Comparison of ENCODE assay signal across 13 cellular contexts in the genomic region with DNA sequence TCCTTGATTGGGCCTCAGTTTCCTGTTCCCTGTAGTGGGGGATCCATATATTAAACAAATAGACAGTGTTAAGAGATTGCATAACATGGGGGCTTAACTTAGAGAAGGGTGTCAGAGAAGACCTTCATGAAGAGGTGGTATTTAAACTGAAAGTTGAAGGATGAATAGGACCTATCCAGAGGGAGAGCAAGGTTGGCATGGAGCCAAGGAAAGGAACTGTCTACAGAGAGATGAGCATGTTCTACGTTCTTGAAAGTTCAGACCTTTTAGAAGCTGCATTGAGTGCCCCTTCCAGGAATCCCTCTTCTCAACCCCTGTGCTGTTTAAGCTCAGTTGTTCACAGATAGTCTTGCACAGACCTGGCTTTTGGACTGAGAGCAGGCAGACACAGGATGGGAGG. TPM values are rescaled to one million over a fixed set of nuclear protein-coding genes. Genes with fewer than 3 reads are reported as not detected.
DNase-seq lines count a peak whose midpoint lies in the region; ATAC-seq and TF ChIP-seq lines count a peak whose summit lies in the region.
"Had no signal": no experiment of that assay in that cellular context is flagged by ENCODE, and none has a peak within 500 bp of the region (broad histone marks: within the 10 kb centered on the region; RNA-seq: fewer than 3 reads in every experiment).

No MANE protein-coding gene starts in this region.

- no peak for ATAC-seq in right cardiac atrium
- ATAC-seq in activated CD8-positive, alpha-beta T cell treated with anti-CD3 and anti-CD28 coated beads for 36 hours, result no peak

- POLR2A ChIA-PET in activated CD8-positive, alpha-beta T cell treated with anti-CD3 and anti-CD28 coated beads for 36 hours (lab: Charles Lee), result interaction anchor here (0.7 to 3.5 kb wide), 2 partner anchors 16 to 25 kb away, joined by 3 to 16 read pairs; a partner anchor contains a TSS

- TF ChIP-seq EP300 in suprapubic skin (IDR thresholded peaks at IDR 0.05), result no peak

- H3K4me1 ChIP-seq in right cardiac atrium (ENCODE audit: control insufficient read depth, insufficient read depth, low read length), result peaks cover 5% of the 10 kb centered on the region
- peaks cover 0 to 23% of the 10 kb centered on the region in 2 donors for H3K4me1 ChIP-seq in right atrium auricular region
- peaks cover 37% of the 10 kb centered on the region for H3K4me1 ChIP-seq in suprapubic skin

- H3K9me3 Mint-ChIP-seq in activated CD8-positive, alpha-beta T cell treated with anti-CD3 and anti-CD28 coated beads for 36 hours, result no peaks in the 10 kb centered on the region
- H3K9me3 Mint-ChIP-seq in immature natural killer cell, result no peaks in the 10 kb centered on the region
- H3K9me3 Mint-ChIP-seq: memory B cell had no signal

- WGBS in right cardiac atrium, result 4% methylated on average over 1 of the region's 1 CpG
- 8% methylated on average over 1 of the region's 1 CpG for WGBS in suprapubic skin

- peaks cover 27% of the 10 kb centered on the region for H3K4me1 Mint-ChIP-seq in activated CD8-positive, alpha-beta T cell treated with anti-CD3 and anti-CD28 coated beads for 36 hours (ENCODE audit: low read depth)
- H3K4me1 Mint-ChIP-seq in immature natural killer cell, result peaks cover 44 to 45% of the 10 kb centered on the region in 2 donors

- TF ChIP-seq CTCF in right atrium auricular region (IDR thresholded peaks at IDR 0.05) (no peak), suprapubic skin (IDR thresholded peaks at IDR 0.05) (no peak)
- no peak for TF ChIP-seq CTCF in activated CD8-positive, alpha-beta T cell treated with anti-CD3 and anti-CD28 coated beads for 36 hours (IDR thresholded peaks at IDR 0.05)

- H3K27me3 Mint-ChIP-seq in activated CD8-positive, alpha-beta T cell treated with anti-CD3 and anti-CD28 coated beads for 36 hours, result no peaks in the 10 kb centered on the region
- peaks cover 9 to 13% (median 13%) of the 10 kb centered on the region in 3 donors for H3K27me3 Mint-ChIP-seq in immature natural killer cell (ENCODE audit: low read depth in 3 of 3)
- H3K27me3 Mint-ChIP-seq: memory B cell had no signal

- H3K27me3 ChIP-seq in right cardiac atrium (ENCODE audit: control insufficient read depth, insufficient read depth) (no peaks in the 10 kb centered on the region), right atrium auricular region (no peaks in the 10 kb centered on the region), suprapubic skin (no peaks in the 10 kb centered on the region)

- DNase-seq in right cardiac atrium, result no peak
- DNase-seq in right atrium auricular region (ENCODE audit: low spot score), result no peak
- no peak for DNase-seq in activated CD8-positive, alpha-beta T cell treated with anti-CD3 and anti-CD28 coated beads for 36 hours
- DNase-seq in immature natural killer cell, result no peak
- no peak for DNase-seq in suprapubic skin (ENCODE audit: low spot score in 2 of 2)
- DNase-seq in NAMALWA (ENCODE audit: low spot score), result no peak
- no peak for DNase-seq in germinal center (ENCODE audit: low spot score)
- no peak for DNase-seq in AG08396 (ENCODE audit: low spot score)
- DNase-seq: activated gamma-delta T cell; EL; NCI-H2081 treated with DMSO at 0.1 percent for 48 hours; stimulated activated CD4-positive, alpha-beta T cell treated with anti-CD3 and anti-CD28 coated beads, Interleukin-2, amount 100 ng/mL, for 48 hours had no signal

- intact Hi-C loops in right cardiac atrium (cut with DNase I), result no loop called here
- intact Hi-C loops in activated CD8-positive, alpha-beta T cell treated with anti-CD3 and anti-CD28 coated beads for 36 hours (cut with micrococcal nuclease), result loop anchor here (5.0 kb wide), 3 partner anchors 71 to 224 kb away; a partner anchor contains a TSS

- H3K36me3 Mint-ChIP-seq in activated CD8-positive, alpha-beta T cell treated with anti-CD3 and anti-CD28 coated beads for 36 hours (ENCODE audit: low read depth), result peaks cover 43% of the 10 kb centered on the region
- peaks cover 8 to 24% (median 10%) of the 10 kb centered on the region in 3 donors for H3K36me3 Mint-ChIP-seq in immature natural killer cell

- no peak for TF ChIP-seq POLR2A in suprapubic skin (IDR thresholded peaks at IDR 0.05)

- CTCF ChIA-PET in activated CD8-positive, alpha-beta T cell treated with anti-CD3 and anti-CD28 coated beads for 36 hours (lab: Charles Lee), result interaction anchor here (0.6 to 7.0 kb wide), 10 partner anchors 11 to 183 kb away, joined by 3 to 87 read pairs (median 4); a partner anchor contains a TSS

- H3K9me3 ChIP-seq in right cardiac atrium (ENCODE audit: control insufficient read depth, low read length) (no peaks in the 10 kb centered on the region), right atrium auricular region (no peaks in the 10 kb centered on the region), suprapubic skin (no peaks in the 10 kb centered on the region)

- peak overlapping the region; percentile 97 for H3K4me3 Mint-ChIP-seq in activated CD8-positive, alpha-beta T cell treated with anti-CD3 and anti-CD28 coated beads for 36 hours
- peak overlapping the region in 2 of 5 donors; percentile 42 to 55 for H3K4me3 Mint-ChIP-seq in immature natural killer cell

- H3K27ac ChIP-seq in right cardiac atrium (ENCODE audit: low read length), result no peak overlapping the region
- H3K27ac ChIP-seq in right atrium auricular region, result peak overlapping the region in 1 of 2 donors; percentile 14
- no peak overlapping the region for H3K27ac ChIP-seq in suprapubic skin

- H3K4me3 ChIP-seq in right cardiac atrium (ENCODE audit: low read length), result peak overlapping the region; percentile 16
- H3K4me3 ChIP-seq in right atrium auricular region, result no peak overlapping the region
- peak overlapping the region; percentile 88 for H3K4me3 ChIP-seq in suprapubic skin

- peak overlapping the region; percentile 74 for H3K27ac Mint-ChIP-seq in activated CD8-positive, alpha-beta T cell treated with anti-CD3 and anti-CD28 coated beads for 36 hours
- peak overlapping the region in 5 of 6 donors; percentile 27 to 99 (median 47) for H3K27ac Mint-ChIP-seq in immature natural killer cell

- H3K36me3 ChIP-seq in right atrium auricular region, result peaks cover 40% of the 10 kb centered on the region
- peaks cover 42% of the 10 kb centered on the region for H3K36me3 ChIP-seq in suprapubic skin

RNA-seq across cellular contexts. Expression of a gene that starts 2.4 kb away (rescaled TPM):
- total RNA-seq in right cardiac atrium, result 10 to 100 TPM; 10.1 to 16.9 (median 12.2) TPM
- 15.5 TPM for polyA plus RNA-seq in right cardiac atrium
- 10 to 100 TPM; 12.1 to 14.7 TPM for total RNA-seq in right atrium auricular region
- total RNA-seq in activated CD8-positive, alpha-beta T cell treated with anti-CD3 and anti-CD28 coated beads for 36 hours, result 1 to 10 TPM; 8.4 to 9.6 TPM
- 10 to 100 TPM; 12.1 to 27.0 (median 15.0) TPM for polyA plus RNA-seq in immature natural killer cell
- total RNA-seq in suprapubic skin, result 10 to 100 TPM; 10.9 to 14.4 (median 12.8) TPM

RNA-seq across cellular contexts. Expression of a gene that starts 2.7 kb away (rescaled TPM):
- total RNA-seq in right cardiac atrium (10 to 100 TPM; 15.7 to 24.9 (median 18.3) TPM), right atrium auricular region (10 to 100 TPM in 1 of 2 donors, 1 to 10 TPM in 1; 10.0 to 10.9 TPM), suprapubic skin (1 to 10 TPM; 5.0 to 9.9 (median 8.0) TPM)
- polyA plus RNA-seq in right cardiac atrium (26.0 TPM), immature natural killer cell (1 to 10 TPM; 2.7 to 7.4 (median 3.2) TPM)
- total RNA-seq in activated CD8-positive, alpha-beta T cell treated with anti-CD3 and anti-CD28 coated beads for 36 hours, result 10 to 100 TPM; 16.1 to 18.0 TPM

RNA-seq across cellular contexts. Expression of a gene that starts 24.0 kb away (rescaled TPM):
- total RNA-seq in right cardiac atrium (10 to 100 TPM; 11.4 to 17.3 (median 13.7) TPM), right atrium auricular region (10 to 100 TPM; 18.3 to 22.5 TPM), suprapubic skin (10 to 100 TPM; 16.0 to 36.9 (median 21.8) TPM)
- polyA plus RNA-seq in right cardiac atrium (7.7 TPM), immature natural killer cell (10 to 100 TPM; 30.3 to 47.5 (median 32.2) TPM)
- total RNA-seq in activated CD8-positive, alpha-beta T cell treated with anti-CD3 and anti-CD28 coated beads for 36 hours, result 10 to 100 TPM; 22.2 to 23.6 TPM

Comparison
In these comparisons a context has a peak if more than half of its experiments do, and no peak if none do; other contexts are left out.
1. H3K4me3 ChIP-seq: peak in right cardiac atrium (single experiment) and suprapubic skin (single experiment); none in right atrium auricular region (0 of 2).